ENCODE assay signal across 1 cellular context in the genomic region with DNA sequence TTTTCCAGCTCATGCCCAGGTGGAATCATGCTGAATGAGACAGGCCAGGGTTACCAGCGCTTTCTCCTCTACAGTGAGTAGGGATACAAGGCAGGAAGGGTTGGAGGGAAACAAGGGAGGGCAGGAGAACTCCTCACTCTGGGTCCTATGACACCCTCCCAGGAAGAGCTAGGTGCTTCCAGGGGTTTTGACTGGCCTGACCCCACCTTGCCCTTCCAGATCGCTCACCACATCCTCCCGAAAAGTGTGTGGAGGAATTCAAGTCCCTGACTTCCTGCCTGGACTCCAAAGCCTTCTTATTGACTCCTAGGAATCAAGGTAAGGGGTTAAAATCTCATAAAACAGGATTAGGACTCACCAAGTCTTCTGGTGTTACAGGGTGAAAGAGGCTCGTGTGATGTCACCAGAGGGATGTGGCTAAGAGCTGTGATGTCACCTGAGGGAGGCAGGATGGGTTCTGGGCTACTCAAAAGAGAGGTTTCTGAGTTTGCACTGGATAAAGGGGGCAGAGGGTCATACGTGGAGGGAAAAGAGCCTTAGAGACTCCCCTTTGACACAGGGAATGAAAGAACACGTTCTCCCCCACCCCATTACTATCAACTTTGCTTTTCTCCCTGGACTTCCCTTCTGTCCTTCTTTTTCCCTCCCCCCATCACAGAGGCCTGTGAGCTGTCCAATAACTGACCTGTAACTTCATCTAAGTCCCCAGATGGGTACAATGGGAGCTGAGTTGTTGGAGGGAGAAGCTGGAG.
A peak's percentile ranks its signal among the peaks of the same experiment; 100 is the strongest.
TF ChIP-seq lines count a peak whose summit lies in the region.

No MANE protein-coding gene starts in this region.

TF ChIP-seq in HEK293, 187 proteins besides CTCF, POLR2A, EP300 and RAD21:
- no peak for TF ChIP-seq ZNF155 (tag by site-specific recombination; IDR thresholded peaks at IDR 0.05)
- no peak for TF ChIP-seq ZIC2 (tag by site-specific recombination; IDR thresholded peaks at IDR 0.05)
- TF ChIP-seq, protein P1, sequence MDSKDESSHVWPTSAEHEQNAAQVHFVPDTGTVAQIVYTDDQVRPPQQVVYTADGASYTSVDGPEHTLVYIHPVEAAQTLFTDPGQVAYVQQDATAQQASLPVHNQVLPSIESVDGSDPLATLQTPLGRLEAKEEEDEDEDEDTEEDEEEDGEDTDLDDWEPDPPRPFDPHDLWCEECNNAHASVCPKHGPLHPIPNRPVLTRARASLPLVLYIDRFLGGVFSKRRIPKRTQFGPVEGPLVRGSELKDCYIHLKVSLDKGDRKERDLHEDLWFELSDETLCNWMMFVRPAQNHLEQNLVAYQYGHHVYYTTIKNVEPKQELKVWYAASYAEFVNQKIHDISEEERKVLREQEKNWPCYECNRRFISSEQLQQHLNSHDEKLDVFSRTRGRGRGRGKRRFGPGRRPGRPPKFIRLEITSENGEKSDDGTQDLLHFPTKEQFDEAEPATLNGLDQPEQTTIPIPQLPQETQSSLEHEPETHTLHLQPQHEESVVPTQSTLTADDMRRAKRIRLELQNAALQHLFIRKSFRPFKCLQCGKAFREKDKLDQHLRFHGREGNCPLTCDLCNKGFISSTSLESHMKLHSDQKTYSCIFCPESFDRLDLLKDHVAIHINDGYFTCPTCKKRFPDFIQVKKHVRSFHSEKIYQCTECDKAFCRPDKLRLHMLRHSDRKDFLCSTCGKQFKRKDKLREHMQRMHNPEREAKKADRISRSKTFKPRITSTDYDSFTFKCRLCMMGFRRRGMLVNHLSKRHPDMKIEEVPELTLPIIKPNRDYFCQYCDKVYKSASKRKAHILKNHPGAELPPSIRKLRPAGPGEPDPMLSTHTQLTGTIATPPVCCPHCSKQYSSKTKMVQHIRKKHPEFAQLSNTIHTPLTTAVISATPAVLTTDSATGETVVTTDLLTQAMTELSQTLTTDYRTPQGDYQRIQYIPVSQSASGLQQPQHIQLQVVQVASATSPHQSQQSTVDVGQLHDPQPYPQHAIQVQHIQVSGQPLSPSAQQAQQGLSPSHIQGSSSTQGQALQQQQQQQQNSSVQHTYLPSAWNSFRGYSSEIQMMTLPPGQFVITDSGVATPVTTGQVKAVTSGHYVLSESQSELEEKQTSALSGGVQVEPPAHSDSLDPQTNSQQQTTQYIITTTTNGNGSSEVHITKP (tag by site-specific recombination; IDR thresholded peaks at IDR 0.05) = peak; percentile 84
- TF ChIP-seq ZNF585B (tag by site-specific recombination; IDR thresholded peaks at IDR 0.05) = no peak
- TF ChIP-seq, protein P2, sequence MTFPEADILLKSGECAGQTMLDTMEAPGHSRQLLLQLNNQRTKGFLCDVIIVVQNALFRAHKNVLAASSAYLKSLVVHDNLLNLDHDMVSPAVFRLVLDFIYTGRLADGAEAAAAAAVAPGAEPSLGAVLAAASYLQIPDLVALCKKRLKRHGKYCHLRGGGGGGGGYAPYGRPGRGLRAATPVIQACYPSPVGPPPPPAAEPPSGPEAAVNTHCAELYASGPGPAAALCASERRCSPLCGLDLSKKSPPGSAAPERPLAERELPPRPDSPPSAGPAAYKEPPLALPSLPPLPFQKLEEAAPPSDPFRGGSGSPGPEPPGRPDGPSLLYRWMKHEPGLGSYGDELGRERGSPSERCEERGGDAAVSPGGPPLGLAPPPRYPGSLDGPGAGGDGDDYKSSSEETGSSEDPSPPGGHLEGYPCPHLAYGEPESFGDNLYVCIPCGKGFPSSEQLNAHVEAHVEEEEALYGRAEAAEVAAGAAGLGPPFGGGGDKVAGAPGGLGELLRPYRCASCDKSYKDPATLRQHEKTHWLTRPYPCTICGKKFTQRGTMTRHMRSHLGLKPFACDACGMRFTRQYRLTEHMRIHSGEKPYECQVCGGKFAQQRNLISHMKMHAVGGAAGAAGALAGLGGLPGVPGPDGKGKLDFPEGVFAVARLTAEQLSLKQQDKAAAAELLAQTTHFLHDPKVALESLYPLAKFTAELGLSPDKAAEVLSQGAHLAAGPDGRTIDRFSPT (tag by site-specific recombination; IDR thresholded peaks at IDR 0.05) = no peak
- TF ChIP-seq ZNF658 (tag by site-specific recombination; IDR thresholded peaks at IDR 0.05) = no peak
- TF ChIP-seq ZNF777 (tag by site-specific recombination; IDR thresholded peaks at IDR 0.05; ENCODE audit: borderline replicate concordance) = no peak
- no peak for TF ChIP-seq HOXA7 (CRISPR knock-in tag; IDR thresholded peaks at IDR 0.05; ENCODE audit: borderline replicate concordance)
- TF ChIP-seq, protein P3, sequence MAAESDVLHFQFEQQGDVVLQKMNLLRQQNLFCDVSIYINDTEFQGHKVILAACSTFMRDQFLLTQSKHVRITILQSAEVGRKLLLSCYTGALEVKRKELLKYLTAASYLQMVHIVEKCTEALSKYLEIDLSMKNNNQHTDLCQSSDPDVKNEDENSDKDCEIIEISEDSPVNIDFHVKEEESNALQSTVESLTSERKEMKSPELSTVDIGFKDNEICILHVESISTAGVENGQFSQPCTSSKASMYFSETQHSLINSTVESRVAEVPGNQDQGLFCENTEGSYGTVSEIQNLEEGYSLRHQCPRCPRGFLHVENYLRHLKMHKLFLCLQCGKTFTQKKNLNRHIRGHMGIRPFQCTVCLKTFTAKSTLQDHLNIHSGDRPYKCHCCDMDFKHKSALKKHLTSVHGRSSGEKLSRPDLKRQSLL (tag by site-specific recombination; IDR thresholded peaks at IDR 0.05) = no peak
- TF ChIP-seq ZNF274 (IDR thresholded peaks at IDR 0.05; ENCODE audit: low read length) = no peak
- no peak for TF ChIP-seq ZNF274 (tag by site-specific recombination; IDR thresholded peaks at IDR 0.05; ENCODE audit: borderline replicate concordance)
- no peak for TF ChIP-seq KLF10 (tag by site-specific recombination; IDR thresholded peaks at IDR 0.05)
- no peak for TF ChIP-seq BCL11B (tag by site-specific recombination; IDR thresholded peaks at IDR 0.05; ENCODE audit: low read depth)
- 0 out of 2 replicates have a peak, but pooled peaks have one; percentile 17 for TF ChIP-seq HOXD13 (CRISPR knock-in tag; IDR thresholded peaks at IDR 0.05; ENCODE audit: borderline replicate concordance)
- no peak for TF ChIP-seq ZNF521 (tag by site-specific recombination; IDR thresholded peaks at IDR 0.05)
- TF ChIP-seq, protein P4, sequence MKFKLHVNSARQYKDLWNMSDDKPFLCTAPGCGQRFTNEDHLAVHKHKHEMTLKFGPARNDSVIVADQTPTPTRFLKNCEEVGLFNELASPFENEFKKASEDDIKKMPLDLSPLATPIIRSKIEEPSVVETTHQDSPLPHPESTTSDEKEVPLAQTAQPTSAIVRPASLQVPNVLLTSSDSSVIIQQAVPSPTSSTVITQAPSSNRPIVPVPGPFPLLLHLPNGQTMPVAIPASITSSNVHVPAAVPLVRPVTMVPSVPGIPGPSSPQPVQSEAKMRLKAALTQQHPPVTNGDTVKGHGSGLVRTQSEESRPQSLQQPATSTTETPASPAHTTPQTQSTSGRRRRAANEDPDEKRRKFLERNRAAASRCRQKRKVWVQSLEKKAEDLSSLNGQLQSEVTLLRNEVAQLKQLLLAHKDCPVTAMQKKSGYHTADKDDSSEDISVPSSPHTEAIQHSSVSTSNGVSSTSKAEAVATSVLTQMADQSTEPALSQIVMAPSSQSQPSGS (tag by site-specific recombination; IDR thresholded peaks at IDR 0.05; ENCODE audit: low read depth) = peak; percentile 89
- TF ChIP-seq, protein P5, sequence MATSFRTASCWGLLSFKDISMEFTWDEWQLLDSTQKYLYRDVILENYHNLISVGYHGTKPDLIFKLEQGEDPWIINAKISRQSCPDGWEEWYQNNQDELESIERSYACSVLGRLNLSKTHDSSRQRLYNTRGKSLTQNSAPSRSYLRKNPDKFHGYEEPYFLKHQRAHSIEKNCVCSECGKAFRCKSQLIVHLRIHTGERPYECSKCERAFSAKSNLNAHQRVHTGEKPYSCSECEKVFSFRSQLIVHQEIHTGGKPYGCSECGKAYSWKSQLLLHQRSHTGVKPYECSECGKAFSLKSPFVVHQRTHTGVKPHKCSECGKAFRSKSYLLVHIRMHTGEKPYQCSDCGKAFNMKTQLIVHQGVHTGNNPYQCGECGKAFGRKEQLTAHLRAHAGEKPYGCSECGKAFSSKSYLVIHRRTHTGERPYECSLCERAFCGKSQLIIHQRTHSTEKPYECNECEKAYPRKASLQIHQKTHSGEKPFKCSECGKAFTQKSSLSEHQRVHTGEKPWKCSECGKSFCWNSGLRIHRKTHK (tag by site-specific recombination; IDR thresholded peaks at IDR 0.05) = no peak
- TF ChIP-seq ZNF416 (tag by site-specific recombination; IDR thresholded peaks at IDR 0.05) = no peak
- TF ChIP-seq ZNF654 (tag by site-specific recombination; IDR thresholded peaks at IDR 0.05; ENCODE audit: low read depth) = no peak
- TF ChIP-seq, protein P6, sequence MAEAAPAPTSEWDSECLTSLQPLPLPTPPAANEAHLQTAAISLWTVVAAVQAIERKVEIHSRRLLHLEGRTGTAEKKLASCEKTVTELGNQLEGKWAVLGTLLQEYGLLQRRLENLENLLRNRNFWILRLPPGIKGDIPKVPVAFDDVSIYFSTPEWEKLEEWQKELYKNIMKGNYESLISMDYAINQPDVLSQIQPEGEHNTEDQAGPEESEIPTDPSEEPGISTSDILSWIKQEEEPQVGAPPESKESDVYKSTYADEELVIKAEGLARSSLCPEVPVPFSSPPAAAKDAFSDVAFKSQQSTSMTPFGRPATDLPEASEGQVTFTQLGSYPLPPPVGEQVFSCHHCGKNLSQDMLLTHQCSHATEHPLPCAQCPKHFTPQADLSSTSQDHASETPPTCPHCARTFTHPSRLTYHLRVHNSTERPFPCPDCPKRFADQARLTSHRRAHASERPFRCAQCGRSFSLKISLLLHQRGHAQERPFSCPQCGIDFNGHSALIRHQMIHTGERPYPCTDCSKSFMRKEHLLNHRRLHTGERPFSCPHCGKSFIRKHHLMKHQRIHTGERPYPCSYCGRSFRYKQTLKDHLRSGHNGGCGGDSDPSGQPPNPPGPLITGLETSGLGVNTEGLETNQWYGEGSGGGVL (tag by site-specific recombination; IDR thresholded peaks at IDR 0.05) = peak; percentile 84
- TF ChIP-seq ZNF629 (tag by site-specific recombination; IDR thresholded peaks at IDR 0.05) = peak; percentile 96
- peak; percentile 92 for TF ChIP-seq ZBTB21 (tag by site-specific recombination; IDR thresholded peaks at IDR 0.05)
- no peak for TF ChIP-seq ZNF175 (tag by site-specific recombination; IDR thresholded peaks at IDR 0.05)
- no peak for TF ChIP-seq ZNF596 (tag by site-specific recombination; IDR thresholded peaks at IDR 0.05)
- 0 out of 2 replicates have a peak, but pooled peaks have one; percentile 17 for TF ChIP-seq SP2 (tag by site-specific recombination; IDR thresholded peaks at IDR 0.05)
- TF ChIP-seq ZNF366 (tag by site-specific recombination; conservative IDR thresholded peaks at IDR 0.05) = peak; percentile 63
- no peak for TF ChIP-seq ZNF792 (tag by site-specific recombination; IDR thresholded peaks at IDR 0.05)
- TF ChIP-seq ZNF600 (tag by site-specific recombination; IDR thresholded peaks at IDR 0.05) = peak; percentile 70
